28 cellular contexts compared by ENCODE assay signal in the genomic region with DNA sequence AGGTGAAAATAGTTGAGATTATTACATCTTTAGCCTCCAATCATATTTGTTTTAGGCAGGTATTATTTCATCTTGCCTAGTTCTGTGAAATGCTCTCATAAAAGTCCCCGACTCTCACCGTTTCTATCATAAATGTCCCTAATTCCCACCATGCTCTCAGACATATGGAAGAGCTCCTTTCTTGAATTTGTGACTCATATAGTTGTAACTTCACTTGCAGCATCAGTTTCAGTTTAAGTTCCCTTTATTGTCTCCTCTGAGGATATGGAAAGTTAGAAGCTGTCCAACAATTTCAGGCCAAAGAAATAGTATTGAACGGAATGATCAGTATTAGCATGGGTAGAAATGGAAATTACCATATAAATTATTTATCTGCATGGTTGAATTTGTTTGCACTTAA.
DNase-seq lines count a peak whose midpoint lies in the region; ATAC-seq and TF ChIP-seq lines count a peak whose summit lies in the region.
"Had no signal": no experiment of that assay in that cellular context is flagged by ENCODE, and none has a peak within 500 bp of the region (broad histone marks: within the 10 kb centered on the region; RNA-seq: fewer than 3 reads in every experiment).

No MANE protein-coding gene starts in this region.

- no peak overlapping the region for H3K27ac Mint-ChIP-seq in activated T-cell treated with anti-CD3 and anti-CD28 coated beads, Interleukin-2, amount 50 U/mL, for 72 hours
- H3K27ac Mint-ChIP-seq: activated CD8-positive, alpha-beta T cell treated with anti-CD3 and anti-CD28 coated beads for 36 hours; CD4-positive, CD25-positive, alpha-beta regulatory T cell; natural killer cell treated with Interleukin-12 subunit alpha and Interleukin-12 subunit beta and Interleukin-15 and Interleukin-18, amount 100 ng/mL, for 72 hours had no signal

- H3K4me3 ChIP-seq in GM06990 (replicated peaks; ENCODE audit: low read depth, low read length) (no peak overlapping the region), mesenchymal stem cell (ENCODE audit: insufficient read depth in 1 of 2, low read depth in 1 of 2, low read length in 2 of 2) (no peak overlapping the region)
- H3K4me3 ChIP-seq: SJCRH30, thoracic aorta had no signal

- no peak overlapping the region for H3K23ac ChIP-seq in mesenchymal stem cell (ENCODE audit: low read length in 2 of 2)

- no peak overlapping the region for H2BK120ac ChIP-seq in mesenchymal stem cell (ENCODE audit: low read depth, low read length)

- H2BK12ac ChIP-seq in mesenchymal stem cell (ENCODE audit: low read length in 2 of 2) = no peak overlapping the region

- ATAC-seq in HG03460 (IDR thresholded peaks at IDR 0.05; ENCODE audit: unreplicated experiment) = no peak
- no peak for ATAC-seq in activated T-cell treated with anti-CD3 and anti-CD28 coated beads, Interleukin-2, amount 50 U/mL, for 72 hours (replicated peaks in 1 of 2)
- ATAC-seq in GM18909 (IDR thresholded peaks at IDR 0.05; ENCODE audit: poor library complexity, unreplicated experiment) = no peak
- ATAC-seq: activated CD8-positive, alpha-beta T cell treated with anti-CD3 and anti-CD28 coated beads for 36 hours; esophagus mucosa; left ventricle myocardium superior; natural killer cell treated with Interleukin-12 subunit alpha and Interleukin-12 subunit beta and Interleukin-15 and Interleukin-18, amount 100 ng/mL, for 72 hours; right cardiac atrium had no signal

- H3K4ac ChIP-seq in mesenchymal stem cell (ENCODE audit: low read depth in 1 of 2, low read length in 2 of 2) = no peak overlapping the region

- no peak overlapping the region for H2BK5ac ChIP-seq in mesenchymal stem cell (ENCODE audit: low read depth, low read length, poor library complexity, severe bottlenecking)

- 100% methylated on average over 3 of the region's 3 CpGs for WGBS in mesenchymal stem cell

- H3K27me3 ChIP-seq in GM06990 (replicated peaks; ENCODE audit: control insufficient read depth, insufficient read depth, low read length) = no peaks in the 10 kb centered on the region
- peaks cover 0 to 3% of the 10 kb centered on the region in 2 experiments for H3K27me3 ChIP-seq in mesenchymal stem cell (ENCODE audit: control insufficient read depth in 1 of 2, insufficient read depth in 1 of 2, low read length in 2 of 2)
- H3K27me3 ChIP-seq: brain microvascular endothelial cell, SJCRH30 had no signal

- H2BK15ac ChIP-seq in mesenchymal stem cell (ENCODE audit: low read depth, poor library complexity, severe bottlenecking) = no peak overlapping the region

- H4K8ac ChIP-seq in mesenchymal stem cell (ENCODE audit: low read length) = no peak overlapping the region

- no peak overlapping the region for H3K18ac ChIP-seq in mesenchymal stem cell (ENCODE audit: low read depth in 1 of 2, low read length in 2 of 2)

- no peaks in the 10 kb centered on the region for H3K4me1 ChIP-seq in mesenchymal stem cell (ENCODE audit: control insufficient read depth, insufficient read depth, low read depth, low read length)
- H3K4me1 ChIP-seq: parathyroid adenoma, SJCRH30 had no signal

- no peak overlapping the region for H3K27ac ChIP-seq in mesenchymal stem cell (ENCODE audit: low read length, poor library complexity, severe bottlenecking)
- H3K27ac ChIP-seq: brain microvascular endothelial cell, HL-60, parathyroid adenoma, SJCRH30, thoracic aorta had no signal

- H3K36me3 Mint-ChIP-seq in activated T-cell treated with anti-CD3 and anti-CD28 coated beads, Interleukin-2, amount 50 U/mL, for 72 hours (ENCODE audit: insufficient read depth in 2 of 2) = no peaks in the 10 kb centered on the region
- H3K36me3 Mint-ChIP-seq: CD4-positive, CD25-positive, alpha-beta regulatory T cell; natural killer cell treated with Interleukin-12 subunit alpha and Interleukin-12 subunit beta and Interleukin-15 and Interleukin-18, amount 100 ng/mL, for 72 hours had no signal

- no peaks in the 10 kb centered on the region for H3K27me3 Mint-ChIP-seq in activated T-cell treated with anti-CD3 and anti-CD28 coated beads, Interleukin-2, amount 50 U/mL, for 72 hours (ENCODE audit: low read depth)
- H3K27me3 Mint-ChIP-seq: activated CD8-positive, alpha-beta T cell treated with anti-CD3 and anti-CD28 coated beads for 36 hours had no signal

- TF ChIP-seq CTCF in GM06990 (IDR thresholded peaks at IDR 0.05; ENCODE audit: insufficient read depth, low read length, poor library complexity, severe bottlenecking) = no peak

- no peak overlapping the region for H3K4me3 Mint-ChIP-seq in activated T-cell treated with anti-CD3 and anti-CD28 coated beads, Interleukin-2, amount 50 U/mL, for 72 hours
- H3K4me3 Mint-ChIP-seq: activated CD8-positive, alpha-beta T cell treated with anti-CD3 and anti-CD28 coated beads for 36 hours; CD4-positive, CD25-positive, alpha-beta regulatory T cell; natural killer cell treated with Interleukin-12 subunit alpha and Interleukin-12 subunit beta and Interleukin-15 and Interleukin-18, amount 100 ng/mL, for 72 hours had no signal

- H2AK5ac ChIP-seq in mesenchymal stem cell (ENCODE audit: low read length, severe bottlenecking) = no peak overlapping the region

- H3K9ac ChIP-seq in mesenchymal stem cell (ENCODE audit: low read length) = no peak overlapping the region
- H3K9ac ChIP-seq: parathyroid adenoma had no signal

- no peak overlapping the region for H3K14ac ChIP-seq in mesenchymal stem cell (ENCODE audit: low read length in 2 of 2)

- no peak overlapping the region for H2AFZ ChIP-seq in mesenchymal stem cell (ENCODE audit: low read depth, low read length)
- H2AFZ ChIP-seq: parathyroid adenoma had no signal

- no peak overlapping the region for H4K91ac ChIP-seq in mesenchymal stem cell (ENCODE audit: low read length)

- no peaks in the 10 kb centered on the region for H3K9me3 ChIP-seq in mesenchymal stem cell (ENCODE audit: control insufficient read depth, low read length)
- H3K9me3 ChIP-seq: thoracic aorta had no signal

- H3K4me2 ChIP-seq in mesenchymal stem cell (ENCODE audit: low read length, poor library complexity, severe bottlenecking) = no peak overlapping the region

- H3K36me3 ChIP-seq in GM06990 (ENCODE audit: control insufficient read depth, insufficient read depth, low read length) (no peaks in the 10 kb centered on the region), mesenchymal stem cell (ENCODE audit: control insufficient read depth in 1 of 2, insufficient read depth in 2 of 2, low read depth in 1 of 2, low read length in 2 of 2) (no peaks in the 10 kb centered on the region)
- H3K36me3 ChIP-seq: brain microvascular endothelial cell, SJCRH30, thoracic aorta had no signal

- peak; percentile 24 for DNase-seq in GM06990 (ENCODE audit: extremely low read depth, insufficient read length)
- DNase-seq in M059J (ENCODE audit: low read depth) = peak; percentile 3
- peak; percentile 25 for DNase-seq in OCI-M1 (lab: John Stamatoyannopoulos, UW)
- peak; percentile 17 for DNase-seq in mesenchymal stem cell
- DNase-seq in NCI-H1436 treated with DMSO at 0.1 percent for 48 hours (lab: John Stamatoyannopoulos, UW) = no peak
- no peak for DNase-seq in activated T-cell treated with anti-CD3 and anti-CD28 coated beads, Interleukin-2, amount 50 U/mL, for 72 hours
- DNase-seq: activated CD4-positive, alpha-beta T cell treated with anti-CD3 and anti-CD28 coated beads for 1 hour; activated CD8-positive, alpha-beta T cell treated with anti-CD3 and anti-CD28 coated beads for 36 hours; activated effector memory CD4-positive, alpha-beta T cell treated with Interleukin-2 at 50 U/mL for 16 hours; brain microvascular endothelial cell; CD4-positive, CD25-positive, alpha-beta regulatory T cell; islet precursor cell; Karpas-422; left ventricle myocardium superior; NCI-H1105; NCI-H2081; NCI-H774; right cardiac atrium; SJCRH30; stimulated activated CD4-positive, alpha-beta T cell treated with anti-CD3 and anti-CD28 coated beads, Interleukin-4, amount 100 ng/mL, for 1 hour; stimulated activated naive CD4-positive, alpha-beta T cell had no signal

- H3K9me3 Mint-ChIP-seq in activated T-cell treated with anti-CD3 and anti-CD28 coated beads, Interleukin-2, amount 50 U/mL, for 72 hours = no peaks in the 10 kb centered on the region
- H3K9me3 Mint-ChIP-seq: activated CD8-positive, alpha-beta T cell treated with anti-CD3 and anti-CD28 coated beads for 36 hours; natural killer cell treated with Interleukin-12 subunit alpha and Interleukin-12 subunit beta and Interleukin-15 and Interleukin-18, amount 100 ng/mL, for 72 hours had no signal

- no peaks in the 10 kb centered on the region for H3K4me1 Mint-ChIP-seq in activated T-cell treated with anti-CD3 and anti-CD28 coated beads, Interleukin-2, amount 50 U/mL, for 72 hours (ENCODE audit: low read depth)
- H3K4me1 Mint-ChIP-seq: CD4-positive, CD25-positive, alpha-beta regulatory T cell had no signal

- H3K79me1 ChIP-seq in mesenchymal stem cell (replicated peaks; ENCODE audit: low read length, poor library complexity, severe bottlenecking) = no peaks in the 10 kb centered on the region

Comparison
In these comparisons a context has a peak if more than half of its experiments do, and no peak if none do; other contexts are left out.
1. DNase-seq: peak in GM06990 (single experiment), M059J (single experiment), OCI-M1 (single experiment) and mesenchymal stem cell (single experiment); none in NCI-H1436 treated with DMSO at 0.1 percent for 48 hours (single experiment) and activated T-cell treated with anti-CD3 and anti-CD28 coated beads, Interleukin-2, amount 50 U/mL, for 72 hours (0 of 2).